Comparison of ENCODE assay signal across 22 cellular contexts in genomic region chr1:163056832-163057231, GRCh38. TPM values are rescaled to one million over a fixed set of nuclear protein-coding genes. Genes with fewer than 3 reads are reported as not detected.
A peak's percentile ranks its signal among the peaks of the same experiment; 100 is the strongest.
DNase-seq lines count a peak whose midpoint lies in the region; ATAC-seq and TF ChIP-seq lines count a peak whose summit lies in the region.
"Had no signal": no experiment of that assay in that cellular context is flagged by ENCODE, and none has a peak within 500 bp of the region (broad histone marks: within the 10 kb centered on the region; RNA-seq: fewer than 3 reads in every experiment).

No MANE protein-coding gene starts in this region.

- DNase-seq in NCI-H146 treated with DMSO at 0.1 percent for 48 hours (lab: John Stamatoyannopoulos, UW; ENCODE audit: unreplicated experiment) (peak; percentile 52), NCI-H146 (lab: John Stamatoyannopoulos, UW) (no peak), NCI-H69 (lab: John Stamatoyannopoulos, UW) (peak; percentile 15), fibroblast of gingiva (ENCODE audit: low read depth) (peak; percentile 51), osteocyte (ENCODE audit: extremely low spot score, unreplicated experiment) (no peak), T-helper 2 cell (no peak), HuH-7 (ENCODE audit: low spot score) (no peak)
- DNase-seq: activated CD4-positive, alpha-beta T cell treated with anti-CD3 and anti-CD28 coated beads, Interleukin-2, amount 50 U/mL, for 1 hour; activated naive CD4-positive, alpha-beta T cell treated with anti-CD3 and anti-CD28 coated beads, Interleukin-2, amount 10 ng/mL, durations not matched to agents 7 days and 5 days; CD4-positive, alpha-beta memory T cell; DND-41; esophagus squamous epithelium; hypothalamus; Kasumi-1; NCI-H1694 treated with DMSO at 0.1 percent for 48 hours; NCI-H524; right cardiac atrium; stimulated activated naive CD8-positive, alpha-beta T cell treated with anti-CD3 and anti-CD28 coated beads, Interleukin-15, amount 100 ng/mL, for 72 hours had no signal

- no peak for ATAC-seq in GM19452 (IDR thresholded peaks at IDR 0.05; ENCODE audit: unreplicated experiment)
- ATAC-seq: HCT116; Panc1; right cardiac atrium; stimulated activated naive CD8-positive, alpha-beta T cell treated with anti-CD3 and anti-CD28 coated beads, Interleukin-15, amount 100 ng/mL, for 72 hours had no signal

- no peaks in the 10 kb centered on the region for H3K27me3 Mint-ChIP-seq in osteocyte (ENCODE audit: unreplicated experiment)

- no peaks in the 10 kb centered on the region for H3K36me3 Mint-ChIP-seq in osteocyte (ENCODE audit: unreplicated experiment)
- H3K36me3 Mint-ChIP-seq: activated naive CD4-positive, alpha-beta T cell treated with anti-CD3 and anti-CD28 coated beads, Interleukin-2, amount 10 ng/mL, durations not matched to agents 7 days and 5 days; CD4-positive, alpha-beta memory T cell had no signal

- no peak for TF ChIP-seq CTCF in osteocyte (IDR thresholded peaks at IDR 0.05)

- H3K4me3 Mint-ChIP-seq in osteocyte (ENCODE audit: unreplicated experiment) = no peak overlapping the region
- H3K4me3 Mint-ChIP-seq: activated naive CD4-positive, alpha-beta T cell treated with anti-CD3 and anti-CD28 coated beads, Interleukin-2, amount 10 ng/mL, durations not matched to agents 7 days and 5 days; CD4-positive, alpha-beta memory T cell; stimulated activated naive CD8-positive, alpha-beta T cell treated with anti-CD3 and anti-CD28 coated beads, Interleukin-15, amount 100 ng/mL, for 72 hours had no signal

- no peaks in the 10 kb centered on the region for H3K9me3 Mint-ChIP-seq in osteocyte (ENCODE audit: unreplicated experiment)
- H3K9me3 Mint-ChIP-seq: activated naive CD4-positive, alpha-beta T cell treated with anti-CD3 and anti-CD28 coated beads, Interleukin-2, amount 10 ng/mL, durations not matched to agents 7 days and 5 days; CD4-positive, alpha-beta memory T cell; stimulated activated naive CD8-positive, alpha-beta T cell treated with anti-CD3 and anti-CD28 coated beads, Interleukin-15, amount 100 ng/mL, for 72 hours had no signal

- H3K27ac Mint-ChIP-seq in osteocyte (ENCODE audit: unreplicated experiment) = peak overlapping the region; percentile 28
- H3K27ac Mint-ChIP-seq: activated naive CD4-positive, alpha-beta T cell treated with anti-CD3 and anti-CD28 coated beads, Interleukin-2, amount 10 ng/mL, durations not matched to agents 7 days and 5 days; CD4-positive, alpha-beta memory T cell; stimulated activated naive CD8-positive, alpha-beta T cell treated with anti-CD3 and anti-CD28 coated beads, Interleukin-15, amount 100 ng/mL, for 72 hours had no signal

- H3K4me1 Mint-ChIP-seq in osteocyte (ENCODE audit: unreplicated experiment) = peaks cover 9% of the 10 kb centered on the region
- H3K4me1 Mint-ChIP-seq: activated naive CD4-positive, alpha-beta T cell treated with anti-CD3 and anti-CD28 coated beads, Interleukin-2, amount 10 ng/mL, durations not matched to agents 7 days and 5 days; CD4-positive, alpha-beta memory T cell; stimulated activated naive CD8-positive, alpha-beta T cell treated with anti-CD3 and anti-CD28 coated beads, Interleukin-15, amount 100 ng/mL, for 72 hours had no signal

RNA-seq across cellular contexts. Expression of gene RGS4, which starts 12.3 kb away (rescaled TPM):
- 99.0 and 121 TPM in 2 replicates for total RNA-seq in osteocyte
- total RNA-seq: CD4-positive, alpha-beta memory T cell; mononuclear cell had no signal

Comparison
In these comparisons a context has a peak if more than half of its experiments do, and no peak if none do; other contexts are left out.
1. DNase-seq: peak in NCI-H146 treated with DMSO at 0.1 percent for 48 hours (single experiment), NCI-H69 (single experiment) and fibroblast of gingiva (single experiment); none in NCI-H146 (single experiment), osteocyte (single experiment), T-helper 2 cell (0 of 5) and HuH-7 (single experiment).